30 cellular contexts compared by ENCODE assay signal in genomic region chr17:61514491-61514890, GRCh38.
"Had no signal": no experiment of that assay in that cellular context is flagged by ENCODE, and none has a peak within 500 bp of the region (broad histone marks: within the 10 kb centered on the region; RNA-seq: fewer than 3 reads in every experiment).

No MANE protein-coding gene starts in this region.

- H3K36me3 Mint-ChIP-seq: activated CD4-positive, alpha-beta memory T cell treated with anti-CD3 and anti-CD28 coated beads for 36 hours; activated CD8-positive, alpha-beta memory T cell treated with anti-CD3 and anti-CD28 coated beads, Interleukin-2, amount 10 ng/mL, durations not matched to agents 7 days and 5 days; activated naive CD8-positive, alpha-beta T cell had no signal

- H3K27ac ChIP-seq: brain microvascular endothelial cell, coronary artery, dorsolateral prefrontal cortex had no signal

- H3K4me3 ChIP-seq: coronary artery, dorsolateral prefrontal cortex had no signal

- H3K27me3 Mint-ChIP-seq: activated CD4-positive, alpha-beta memory T cell treated with anti-CD3 and anti-CD28 coated beads for 36 hours had no signal

- H3K4me3 Mint-ChIP-seq: activated CD4-positive, alpha-beta memory T cell treated with anti-CD3 and anti-CD28 coated beads for 36 hours; activated CD4-positive, alpha-beta T cell treated with anti-CD3 and anti-CD28 coated beads for 36 hours; activated CD4-positive, alpha-beta T cell treated with anti-CD3 and anti-CD28 coated beads, Interleukin-2, amount 10 ng/mL, durations not matched to agents 24 days and 14 days; activated CD8-positive, alpha-beta memory T cell treated with anti-CD3 and anti-CD28 coated beads, Interleukin-2, amount 10 ng/mL, durations not matched to agents 7 days and 5 days; activated CD8-positive, alpha-beta T cell treated with anti-CD3 and anti-CD28 coated beads, Interleukin-2, amount 10 ng/mL, durations not matched to agents 7 days and 5 days; activated naive CD8-positive, alpha-beta T cell; central memory CD8-positive, alpha-beta T cell; dendritic cell treated with granulocyte-macrophage colony-stimulating factor and Interleukin-4, amounts not matched to agents 40 ng/mL and 50 ng/mL, for 4 days; endodermal cell had no signal

- FAIRE-seq: astrocyte, bronchial epithelial cell, frontal cortex had no signal

- H3K36me3 ChIP-seq: brain microvascular endothelial cell had no signal

- ATAC-seq: activated CD4-positive, alpha-beta T cell treated with anti-CD3 and anti-CD28 coated beads for 36 hours; activated CD8-positive, alpha-beta memory T cell treated with anti-CD3 and anti-CD28 coated beads, Interleukin-2, amount 10 ng/mL, durations not matched to agents 7 days and 5 days; activated CD8-positive, alpha-beta T cell treated with anti-CD3 and anti-CD28 coated beads, Interleukin-2, amount 10 ng/mL, durations not matched to agents 7 days and 5 days; esophagus mucosa had no signal

- DNase-seq: activated CD4-positive, alpha-beta memory T cell treated with anti-CD3 and anti-CD28 coated beads for 36 hours; activated CD4-positive, alpha-beta T cell treated with anti-CD3 and anti-CD28 coated beads for 36 hours; activated CD4-positive, alpha-beta T cell treated with anti-CD3 and anti-CD28 coated beads, Interleukin-2, amount 10 ng/mL, durations not matched to agents 24 days and 14 days; activated CD4-positive, CD25-positive, alpha-beta regulatory T cell; activated CD4-positive, CD25-positive, alpha-beta regulatory T cell treated with anti-CD3 and anti-CD28 coated beads, Interleukin-2, amount 50 U/mL, for 72 hours; activated CD8-positive, alpha-beta memory T cell treated with anti-CD3 and anti-CD28 coated beads, Interleukin-2, amount 10 ng/mL, durations not matched to agents 7 days and 5 days; activated CD8-positive, alpha-beta memory T cell treated with anti-CD3 and anti-CD28 coated beads, Interleukin-2, amount 50 U/mL, for 4 hours; activated CD8-positive, alpha-beta T cell treated with anti-CD3 and anti-CD28 coated beads, Interleukin-2, amount 10 ng/mL, durations not matched to agents 7 days and 5 days; activated gamma-delta T cell; activated naive CD4-positive, alpha-beta T cell; activated naive CD4-positive, alpha-beta T cell treated with anti-CD3 and anti-CD28 coated beads, Interleukin-2, amount 50 U/mL, for 16 hours; activated T-cell treated with anti-CD3 and anti-CD28 coated beads, Interleukin-2, amount 50 U/mL, for 1 hour; activated T-cell treated with anti-CD3 and anti-CD28 coated beads, Interleukin-2, amount 50 U/mL, for 48 hours; amniotic stem cell; anterior cingulate cortex; brain microvascular endothelial cell; dorsolateral prefrontal cortex; effector memory CD4-positive, alpha-beta T cell; endodermal cell; foreskin fibroblast; head of caudate nucleus; T-helper 2 cell had no signal

- H3K4me1 Mint-ChIP-seq: activated CD4-positive, alpha-beta T cell treated with anti-CD3 and anti-CD28 coated beads for 36 hours; activated CD4-positive, alpha-beta T cell treated with anti-CD3 and anti-CD28 coated beads, Interleukin-2, amount 10 ng/mL, durations not matched to agents 24 days and 14 days; activated CD8-positive, alpha-beta memory T cell treated with anti-CD3 and anti-CD28 coated beads, Interleukin-2, amount 10 ng/mL, durations not matched to agents 7 days and 5 days; central memory CD8-positive, alpha-beta T cell had no signal

- H3K9me3 Mint-ChIP-seq: activated CD4-positive, alpha-beta memory T cell treated with anti-CD3 and anti-CD28 coated beads for 36 hours; activated CD4-positive, alpha-beta T cell treated with anti-CD3 and anti-CD28 coated beads, Interleukin-2, amount 10 ng/mL, durations not matched to agents 24 days and 14 days; central memory CD8-positive, alpha-beta T cell; dendritic cell treated with granulocyte-macrophage colony-stimulating factor and Interleukin-4, amounts not matched to agents 40 ng/mL and 50 ng/mL, for 4 days; endodermal cell had no signal

- H3K27ac Mint-ChIP-seq: activated CD4-positive, alpha-beta memory T cell treated with anti-CD3 and anti-CD28 coated beads for 36 hours; activated CD4-positive, alpha-beta T cell treated with anti-CD3 and anti-CD28 coated beads for 36 hours; activated CD4-positive, alpha-beta T cell treated with anti-CD3 and anti-CD28 coated beads, Interleukin-2, amount 10 ng/mL, durations not matched to agents 24 days and 14 days; activated CD8-positive, alpha-beta memory T cell treated with anti-CD3 and anti-CD28 coated beads, Interleukin-2, amount 10 ng/mL, durations not matched to agents 7 days and 5 days; activated CD8-positive, alpha-beta T cell treated with anti-CD3 and anti-CD28 coated beads, Interleukin-2, amount 10 ng/mL, durations not matched to agents 7 days and 5 days; activated naive CD8-positive, alpha-beta T cell; dendritic cell treated with granulocyte-macrophage colony-stimulating factor and Interleukin-4, amounts not matched to agents 40 ng/mL and 50 ng/mL, for 4 days; endodermal cell had no signal
